Comparison of ENCODE assay signal across 9 cellular contexts in the genomic region with DNA sequence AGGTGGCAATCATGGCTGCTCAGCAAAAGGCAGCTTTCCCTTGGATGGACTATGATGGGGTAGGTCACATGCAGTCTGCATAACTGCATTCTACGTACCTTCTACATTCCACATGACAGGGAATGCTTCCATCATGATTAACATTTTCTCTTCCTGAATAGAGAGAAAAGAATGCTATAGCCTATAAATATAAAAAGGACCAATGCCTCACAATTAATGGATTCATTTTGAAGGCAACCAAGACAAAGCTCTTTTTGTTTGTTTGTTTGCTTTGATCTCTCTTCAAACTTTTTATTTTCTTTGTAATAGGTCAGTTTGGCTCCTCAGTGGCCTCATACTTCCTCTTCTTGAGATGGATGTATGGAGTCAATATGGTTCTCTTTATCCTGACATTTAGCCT.
"Had no signal": no experiment of that assay in that cellular context is flagged by ENCODE, and none has a peak within 500 bp of the region (broad histone marks: within the 10 kb centered on the region; RNA-seq: fewer than 3 reads in every experiment).

No MANE protein-coding gene starts in this region.

- H3K4me3 ChIP-seq: GM23248, HAP-1 had no signal

- H3K9me3 ChIP-seq: HAP-1 had no signal

- ATAC-seq: HCT116, HepG2 had no signal

- H3K36me3 ChIP-seq: HAP-1 had no signal

- H3K27ac ChIP-seq: GM23248, HL-60 had no signal

- DNase-seq: GM23248, GOT3, H7, HFFc6, KBM-7 had no signal
